15 cellular contexts compared by ENCODE assay signal in the genomic region with DNA sequence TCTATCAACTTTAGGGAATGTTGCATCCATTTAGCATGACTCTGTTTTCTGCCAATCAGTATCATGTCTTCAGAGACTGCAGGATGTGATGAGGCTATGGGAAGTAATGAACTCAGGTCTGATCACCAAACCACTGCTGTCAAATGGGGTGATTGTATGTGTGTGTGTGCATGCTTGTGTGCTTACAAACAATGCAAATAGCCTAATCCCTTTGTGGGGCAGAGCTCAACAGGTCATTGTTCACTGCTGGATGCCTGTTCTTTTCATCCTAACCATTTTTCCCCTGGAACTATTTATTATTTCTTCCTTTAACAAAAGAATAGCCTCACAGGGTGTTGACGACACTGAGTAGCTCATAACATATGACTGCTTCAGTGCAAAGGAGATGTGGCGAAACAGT. TPM values are rescaled to one million over a fixed set of nuclear protein-coding genes. Genes with fewer than 3 reads are reported as not detected.
"Had no signal": no experiment of that assay in that cellular context is flagged by ENCODE, and none has a peak within 500 bp of the region (broad histone marks: within the 10 kb centered on the region; RNA-seq: fewer than 3 reads in every experiment).

No MANE protein-coding gene starts in this region.

- H3K36me3 ChIP-seq: brain microvascular endothelial cell, stomach, thoracic aorta had no signal

- H3K27me3 ChIP-seq: brain microvascular endothelial cell, stomach had no signal

- H3K4me1 ChIP-seq: psoas muscle had no signal

- H3K4me3 ChIP-seq: psoas muscle, stomach, thoracic aorta had no signal

- H3K9me3 ChIP-seq: psoas muscle, stomach, thoracic aorta had no signal

- DNase-seq: activated effector memory CD4-positive, alpha-beta T cell treated with Interleukin-2 at 50 U/mL for 16 hours; activated T-cell treated with anti-CD3 and anti-CD28 coated beads, Interleukin-2, amount 50 U/mL, for 1 hour; brain microvascular endothelial cell; cerebellar nuclear complex; dermis blood vessel endothelial cell; foreskin fibroblast; psoas muscle; stimulated activated CD4-positive, alpha-beta T cell treated with anti-CD3 and anti-CD28 coated beads, Interleukin-4, amount 100 ng/mL, for 1 hour; stomach had no signal

- H3K27ac ChIP-seq: brain microvascular endothelial cell, psoas muscle, stomach, thoracic aorta had no signal

RNA-seq across cellular contexts. Expression of gene NXPH2, which starts 55.9 kb away (rescaled TPM):
- total RNA-seq: dermis blood vessel endothelial cell; left lobe of liver; mucosa of gallbladder; natural killer cell treated with Interleukin-12 subunit alpha and Interleukin-12 subunit beta and Interleukin-15 and Interleukin-18, amount 100 ng/mL, for 72 hours; psoas muscle; thoracic aorta had no signal
- polyA plus RNA-seq: esophagus, stomach, urinary bladder had no signal
